1 cellular context compared by ENCODE assay signal in the genomic region with DNA sequence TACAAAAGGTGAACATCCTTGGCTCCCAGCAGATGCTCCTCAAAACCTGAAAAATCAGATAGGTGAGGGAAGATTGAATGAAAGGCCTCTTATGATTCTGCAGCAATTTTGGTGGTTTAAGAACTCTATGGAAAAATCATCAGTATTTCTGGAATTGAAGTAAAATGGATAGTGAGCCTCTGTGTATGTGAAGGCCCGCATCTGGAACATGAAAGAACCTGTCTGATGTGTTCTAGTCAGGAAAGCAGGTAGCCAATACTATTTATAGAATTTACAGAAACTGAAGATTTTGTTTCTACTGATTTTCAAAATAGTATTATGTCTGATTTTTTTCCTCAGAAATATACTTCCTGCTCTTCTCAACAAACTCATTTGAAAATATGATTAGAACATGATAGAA.
TF ChIP-seq lines count a peak whose summit lies in the region.

No MANE protein-coding gene starts in this region.

TF ChIP-seq in IMR-90, 13 proteins besides CTCF, POLR2A, EP300 and RAD21:
- no peak for TF ChIP-seq MAZ (IDR thresholded peaks at IDR 0.05; ENCODE audit: borderline replicate concordance, low read depth, low read length)
- no peak for TF ChIP-seq RCOR1 (IDR thresholded peaks at IDR 0.05; ENCODE audit: insufficient replicate concordance, low read length)
- TF ChIP-seq MAFK (IDR thresholded peaks at IDR 0.05; ENCODE audit: low read depth, low read length): no peak
TF ChIP-seq in IMR-90: peak in this region for 0.
